1 cellular context compared by ENCODE assay signal in the genomic region with DNA sequence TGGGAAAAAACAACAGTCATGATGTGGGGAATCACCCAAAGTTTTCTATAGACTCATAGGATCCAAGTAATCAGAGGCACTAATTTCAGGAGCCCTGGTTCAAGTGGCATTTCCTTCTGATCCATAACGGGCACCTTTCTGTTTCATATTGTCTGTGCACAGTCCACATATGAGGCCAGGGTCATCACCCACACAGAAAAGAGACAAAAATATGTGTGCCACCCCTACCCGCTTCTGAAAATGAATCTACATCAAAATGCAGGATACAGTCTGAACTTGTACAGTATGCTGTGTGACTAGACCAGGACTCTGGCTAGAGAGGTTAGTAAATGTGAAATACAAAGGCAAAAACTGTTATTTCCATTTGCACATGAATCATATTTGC.
A peak's percentile ranks its signal among the peaks of the same experiment; 100 is the strongest.
TF ChIP-seq lines count a peak whose summit lies in the region.

No MANE protein-coding gene starts in this region.

TF ChIP-seq in HEK293, 187 proteins besides CTCF, POLR2A, EP300 and RAD21 (continued from another document):
- TF ChIP-seq SETDB1 (IDR thresholded peaks at IDR 0.05; ENCODE audit: insufficient read length, low read length): peak; percentile 11
- TF ChIP-seq ZBTB20 (tag by site-specific recombination; IDR thresholded peaks at IDR 0.05): no peak
TF ChIP-seq in HEK293: peak in this region for 3.
